Comparison of ENCODE assay signal across 22 cellular contexts in genomic region chr17:72710185-72710584, GRCh38.
DNase-seq lines count a peak whose midpoint lies in the region; ATAC-seq and TF ChIP-seq lines count a peak whose summit lies in the region.
"Had no signal": no experiment of that assay in that cellular context is flagged by ENCODE, and none has a peak within 500 bp of the region (broad histone marks: within the 10 kb centered on the region; RNA-seq: fewer than 3 reads in every experiment).

No MANE protein-coding gene starts in this region.

- no peak overlapping the region for H3K4me3 ChIP-seq in PC-9
- H3K4me3 ChIP-seq in mammary epithelial cell (replicated peaks in 1 of 3; ENCODE audit: insufficient read depth in 1 of 3, low read depth in 2 of 3, low read length in 3 of 3): no peak overlapping the region
- no peak overlapping the region for H3K4me3 ChIP-seq in mesendoderm (ENCODE audit: low read length)
- H3K4me3 ChIP-seq: adrenal gland, hepatocyte, thyroid gland had no signal

- H3K4me2 ChIP-seq in PC-9 (no peak overlapping the region), mammary epithelial cell (ENCODE audit: insufficient read depth, low read depth, low read length) (peak overlapping the region; percentile 35), mesendoderm (ENCODE audit: low read length) (no peak overlapping the region)
- H3K4me2 ChIP-seq: hepatocyte had no signal

- POLR2A ChIA-PET in PC-9 (lab: Charles Lee; ENCODE audit: unreplicated experiment): no interaction called here

- peaks cover 29% of the 10 kb centered on the region for H3F3A ChIP-seq in PC-9 (ENCODE audit: insufficient read depth, low read depth)

- TF ChIP-seq CTCF in PC-9 (conservative IDR thresholded peaks at IDR 0.05) (no peak), mammary epithelial cell (conservative IDR thresholded peaks at IDR 0.05 in 1 of 2, IDR thresholded peaks at IDR 0.05 in 1 of 2; ENCODE audit: extremely low read depth in 1 of 2, insufficient read depth in 1 of 2, low read depth in 1 of 2, low read length in 2 of 2) (no peak)

- H3K4me1 ChIP-seq in PC-9 (replicated peaks; ENCODE audit: insufficient read depth): peaks cover 28% of the 10 kb centered on the region
- H3K4me1 ChIP-seq in mammary epithelial cell (ENCODE audit: insufficient read depth, low read length): peaks cover 25% of the 10 kb centered on the region
- no peaks in the 10 kb centered on the region for H3K4me1 ChIP-seq in mesendoderm (ENCODE audit: control insufficient read depth, low read depth, low read length)
- H3K4me1 ChIP-seq: adrenal gland, thyroid gland had no signal

- in situ Hi-C loops in mammary epithelial cell (cut with MboI; ENCODE audit: low sequenced_read_pairs in 2 of 2): loop anchor here in 1 of 2 donors (10.0 kb wide), 1 partner anchor 125 kb away; no protein-coding TSS in a partner anchor

- no peak overlapping the region for H2BK15ac ChIP-seq in mesendoderm (replicated peaks; ENCODE audit: low read depth)

- peak; percentile 49 for ATAC-seq in activated CD8-positive, alpha-beta memory T cell treated with anti-CD3 and anti-CD28 coated beads, Interleukin-2, amount 10 ng/mL, durations not matched to agents 7 days and 5 days
- peak; percentile 81 for ATAC-seq in stimulated activated effector memory CD8-positive, alpha-beta T cell treated with anti-CD3 and anti-CD28 coated beads, Interleukin-12 subunit alpha, Interleukin-12 subunit beta, amount 100 ng/mL, for 72 hours

- H3K36me3 ChIP-seq in PC-9 (ENCODE audit: low read depth) (peaks cover 33% of the 10 kb centered on the region), mammary epithelial cell (ENCODE audit: insufficient read depth, low read length) (no peaks in the 10 kb centered on the region), mesendoderm (ENCODE audit: control insufficient read depth, insufficient read depth, low read length) (no peaks in the 10 kb centered on the region)
- H3K36me3 ChIP-seq: adrenal gland, thyroid gland had no signal

- dilution Hi-C loops in mammary epithelial cell (cut with HindIII; ENCODE audit: low sequenced_read_pairs): loop anchor here (5.0 kb wide), 1 partner anchor 108 kb away; no protein-coding TSS in a partner anchor

- H3K27ac ChIP-seq in PC-9: peak overlapping the region; percentile 30; the same call in 1 of the 2 replicates
- H3K27ac ChIP-seq in mammary epithelial cell (ENCODE audit: insufficient read depth, low read depth, low read length): peak overlapping the region; percentile 68
- H3K27ac ChIP-seq in mesendoderm (ENCODE audit: low read depth, low read length): no peak overlapping the region
- H3K27ac ChIP-seq: adrenal gland, hepatocyte, thyroid gland had no signal

- no peak overlapping the region for H3K23ac ChIP-seq in mesendoderm (ENCODE audit: low read length)

- H3K36me3 Mint-ChIP-seq in activated CD8-positive, alpha-beta memory T cell treated with anti-CD3 and anti-CD28 coated beads, Interleukin-2, amount 10 ng/mL, durations not matched to agents 7 days and 5 days: peaks cover 37% of the 10 kb centered on the region
- H3K36me3 Mint-ChIP-seq in stimulated activated effector memory CD8-positive, alpha-beta T cell treated with anti-CD3 and anti-CD28 coated beads, Interleukin-12 subunit alpha, Interleukin-12 subunit beta, amount 100 ng/mL, for 72 hours: no peaks in the 10 kb centered on the region

- no peak overlapping the region for H2BK5ac ChIP-seq in mesendoderm (ENCODE audit: low read length)

- H3K79me1 ChIP-seq in mesendoderm (ENCODE audit: low read length): no peaks in the 10 kb centered on the region

- intact Hi-C loops in PC-9 (cut with micrococcal nuclease; ENCODE audit: unreplicated experiment) (no loop called here), mammary epithelial cell (cut with micrococcal nuclease) (loop anchor here (2.0 kb wide), 1 partner anchor 25 kb away; no protein-coding TSS in a partner anchor)

- no peak overlapping the region for H4K5ac ChIP-seq in mesendoderm (ENCODE audit: low read length)

- H3K27ac Mint-ChIP-seq in activated CD8-positive, alpha-beta memory T cell treated with anti-CD3 and anti-CD28 coated beads, Interleukin-2, amount 10 ng/mL, durations not matched to agents 7 days and 5 days: peak overlapping the region; percentile 48
- no peak overlapping the region for H3K27ac Mint-ChIP-seq in stimulated activated effector memory CD8-positive, alpha-beta T cell treated with anti-CD3 and anti-CD28 coated beads, Interleukin-12 subunit alpha, Interleukin-12 subunit beta, amount 100 ng/mL, for 72 hours
- H3K27ac Mint-ChIP-seq: activated B cell treated with CpG ODN at 0.5 μM for 24 hours; CD4-positive, alpha-beta T cell; nephron progenitor cell had no signal

- no peak for DNase-seq in activated CD8-positive, alpha-beta memory T cell treated with anti-CD3 and anti-CD28 coated beads, Interleukin-2, amount 10 ng/mL, durations not matched to agents 7 days and 5 days
- DNase-seq in activated CD8-positive, alpha-beta memory T cell treated with anti-CD3 and anti-CD28 coated beads, Interleukin-2, amount 50 U/mL, for 4 hours: no peak
- DNase-seq in PC-9 (no peak), mammary epithelial cell (peak; percentile 90), occipital lobe (lab: John Stamatoyannopoulos, UW) (no peak), GF-D8 (lab: John Stamatoyannopoulos, UW) (no peak), mesendoderm (no peak)
- DNase-seq in stimulated activated effector memory CD8-positive, alpha-beta T cell treated with anti-CD3 and anti-CD28 coated beads, Interleukin-12 subunit alpha, Interleukin-12 subunit beta, amount 100 ng/mL, for 72 hours (ENCODE audit: low spot score in 2 of 2): no peak
- DNase-seq: ACHN; activated B cell treated with CpG ODN at 0.5 μM for 24 hours; adrenal gland; CD4-positive, alpha-beta T cell; DMS53; effector CD8-positive, alpha-beta T cell; KG1; NCI-H1105; NCI-H526 treated with DMSO at 0.1 percent for 48 hours; nephron progenitor cell; SIG-M5; stimulated activated CD4-positive, alpha-beta T cell treated with anti-CD3 and anti-CD28 coated beads, Interleukin-12 subunit alpha, Interleukin-12 subunit beta, amount 100 ng/mL, for 4 hours; thyroid gland had no signal

- no peaks in the 10 kb centered on the region for H3K9me2 ChIP-seq in PC-9 (ENCODE audit: insufficient read depth)

- H3K56ac ChIP-seq in mesendoderm (ENCODE audit: low read length): no peak overlapping the region

- H3K9me3 ChIP-seq in PC-9 (ENCODE audit: insufficient read depth, low read depth): peaks cover 13% of the 10 kb centered on the region; the same call in 1 of the 2 replicates
- peaks cover 15% of the 10 kb centered on the region for H3K9me3 ChIP-seq in mammary epithelial cell (replicated peaks; ENCODE audit: insufficient read depth, low read length)
- H3K9me3 ChIP-seq: adrenal gland, thyroid gland had no signal

- H2AK5ac ChIP-seq in mesendoderm (ENCODE audit: low read length): no peak overlapping the region

- H3K27me3 ChIP-seq in PC-9 (ENCODE audit: insufficient read depth, low read depth) (no peaks in the 10 kb centered on the region), mammary epithelial cell (ENCODE audit: insufficient read depth, low read length) (no peaks in the 10 kb centered on the region), mesendoderm (ENCODE audit: insufficient read depth, low read length, poor library complexity) (no peaks in the 10 kb centered on the region)
- H3K27me3 ChIP-seq: adrenal gland, hepatocyte, thyroid gland had no signal

- H3K79me2 ChIP-seq in PC-9 (ENCODE audit: low read depth) (peaks cover 17% of the 10 kb centered on the region), mammary epithelial cell (ENCODE audit: insufficient read depth, low read length) (no peaks in the 10 kb centered on the region), mesendoderm (ENCODE audit: control insufficient read depth, insufficient read depth, low read length) (no peaks in the 10 kb centered on the region)
- H3K79me2 ChIP-seq: hepatocyte had no signal

- H2BK120ac ChIP-seq in mesendoderm (ENCODE audit: low read depth, low read length): no peak overlapping the region

- no peak overlapping the region for H3K4ac ChIP-seq in mesendoderm (ENCODE audit: low read depth, low read length)

- no peak overlapping the region for H4K8ac ChIP-seq in mesendoderm (ENCODE audit: low read depth, low read length)

- H3K9ac ChIP-seq in mammary epithelial cell (ENCODE audit: insufficient read depth, low read length) (no peak overlapping the region), mesendoderm (ENCODE audit: low read length) (no peak overlapping the region)

- BruUV-seq in PC-9 (replicated peaks; lab: Mats Ljungman, UMichigan) (no TSS peak), mammary epithelial cell (replicated peaks; lab: Mats Ljungman, UMichigan) (no TSS peak)

- H3K9me3 Mint-ChIP-seq in activated CD8-positive, alpha-beta memory T cell treated with anti-CD3 and anti-CD28 coated beads, Interleukin-2, amount 10 ng/mL, durations not matched to agents 7 days and 5 days (ENCODE audit: low read depth): peaks cover 8% of the 10 kb centered on the region
- peaks cover 5% of the 10 kb centered on the region for H3K9me3 Mint-ChIP-seq in stimulated activated effector memory CD8-positive, alpha-beta T cell treated with anti-CD3 and anti-CD28 coated beads, Interleukin-12 subunit alpha, Interleukin-12 subunit beta, amount 100 ng/mL, for 72 hours

- H3K18ac ChIP-seq in mesendoderm (ENCODE audit: low read length): no peak overlapping the region

- H2AFZ ChIP-seq in PC-9 (no peak overlapping the region), mammary epithelial cell (ENCODE audit: low read depth, low read length) (no peak overlapping the region)
- H2AFZ ChIP-seq: hepatocyte had no signal

- H4K20me1 ChIP-seq in PC-9 (ENCODE audit: insufficient read depth) (no peaks in the 10 kb centered on the region), mammary epithelial cell (ENCODE audit: insufficient read depth, low read length) (no peaks in the 10 kb centered on the region)

- no peaks in the 10 kb centered on the region for H3K27me3 Mint-ChIP-seq in activated CD8-positive, alpha-beta memory T cell treated with anti-CD3 and anti-CD28 coated beads, Interleukin-2, amount 10 ng/mL, durations not matched to agents 7 days and 5 days
- H3K27me3 Mint-ChIP-seq: activated B cell treated with CpG ODN at 0.5 μM for 24 hours; CD4-positive, alpha-beta T cell had no signal

- no peak overlapping the region for H3K4me3 Mint-ChIP-seq in activated CD8-positive, alpha-beta memory T cell treated with anti-CD3 and anti-CD28 coated beads, Interleukin-2, amount 10 ng/mL, durations not matched to agents 7 days and 5 days
- no peak overlapping the region for H3K4me3 Mint-ChIP-seq in stimulated activated effector memory CD8-positive, alpha-beta T cell treated with anti-CD3 and anti-CD28 coated beads, Interleukin-12 subunit alpha, Interleukin-12 subunit beta, amount 100 ng/mL, for 72 hours
- H3K4me3 Mint-ChIP-seq: activated B cell treated with CpG ODN at 0.5 μM for 24 hours; CD4-positive, alpha-beta T cell; nephron progenitor cell had no signal

- peaks cover 36% of the 10 kb centered on the region for H3K4me1 Mint-ChIP-seq in activated CD8-positive, alpha-beta memory T cell treated with anti-CD3 and anti-CD28 coated beads, Interleukin-2, amount 10 ng/mL, durations not matched to agents 7 days and 5 days
- H3K4me1 Mint-ChIP-seq in stimulated activated effector memory CD8-positive, alpha-beta T cell treated with anti-CD3 and anti-CD28 coated beads, Interleukin-12 subunit alpha, Interleukin-12 subunit beta, amount 100 ng/mL, for 72 hours: peaks cover 12% of the 10 kb centered on the region
- H3K4me1 Mint-ChIP-seq: activated B cell treated with CpG ODN at 0.5 μM for 24 hours had no signal

- CTCF ChIA-PET in activated CD8-positive, alpha-beta memory T cell treated with anti-CD3 and anti-CD28 coated beads, Interleukin-2, amount 10 ng/mL, durations not matched to agents 7 days and 5 days (lab: Charles Lee): interaction anchor here (0.7 to 1.3 kb wide), 3 partner anchors 15 to 153 kb away, joined by 3 read pairs; no protein-coding TSS in a partner anchor
- CTCF ChIA-PET in PC-9 (lab: Charles Lee) (no interaction called here), mammary epithelial cell (lab: Charles Lee; ENCODE audit: low non-redundant PET) (no interaction called here)
